25 cellular contexts compared by ENCODE assay signal in genomic region chr3:47910233-47910632, GRCh38.
A peak's percentile ranks its signal among the peaks of the same experiment; 100 is the strongest.
DNase-seq lines count a peak whose midpoint lies in the region; ATAC-seq, FAIRE-seq and TF ChIP-seq lines count a peak whose summit lies in the region.
"Had no signal": no experiment of that assay in that cellular context is flagged by ENCODE, and none has a peak within 500 bp of the region (broad histone marks: within the 10 kb centered on the region; RNA-seq: fewer than 3 reads in every experiment).

No MANE protein-coding gene starts in this region.

- TF ChIP-seq POLR2A in endothelial cell of umbilical vein (IDR thresholded peaks at IDR 0.05; ENCODE audit: low read depth, low read length) (no peak), gastrocnemius medialis (IDR thresholded peaks at IDR 0.05) (no peak)

- no peaks in the 10 kb centered on the region for H3K27me3 ChIP-seq in endothelial cell of umbilical vein (ENCODE audit: control insufficient read depth in 2 of 2, insufficient read depth in 2 of 2, low read length in 2 of 2)
- no peaks in the 10 kb centered on the region for H3K27me3 ChIP-seq in gastrocnemius medialis
- H3K27me3 ChIP-seq: Peyer's patch, testis had no signal

- dilution Hi-C loops in endothelial cell of umbilical vein (cut with MboI; ENCODE audit: extremely low pct_ligation_motif_present, low sequenced_read_pairs) = no loop called here

- FAIRE-seq in endothelial cell of umbilical vein (lab: Jason Lieb, UNC) = no peak

- BruUV-seq in endothelial cell of umbilical vein (replicated peaks; lab: Mats Ljungman, UMichigan) = no TSS peak

- no peak overlapping the region for H3K4me3 Mint-ChIP-seq in T-helper 17 cell
- H3K4me3 Mint-ChIP-seq: natural killer cell; stimulated activated naive CD8-positive, alpha-beta T cell treated with anti-CD3 and anti-CD28 coated beads, Interleukin-15, Interleukin-2, amounts not matched to agents 100 ng/mL and 50 ng/mL, for 24 hours had no signal

- H3K9me3 ChIP-seq in T-helper 17 cell (ENCODE audit: control insufficient read depth, low read length, poor library complexity, severe bottlenecking) (no peaks in the 10 kb centered on the region), endothelial cell of umbilical vein (replicated peaks; ENCODE audit: control insufficient read depth, insufficient read depth, low read length) (no peaks in the 10 kb centered on the region), gastrocnemius medialis (no peaks in the 10 kb centered on the region)
- H3K9me3 ChIP-seq: lower lobe of right lung, mucosa of descending colon, Peyer's patch, testis had no signal

- H3K36me3 Mint-ChIP-seq in T-helper 17 cell (ENCODE audit: low read depth) = peaks cover 15% of the 10 kb centered on the region

- H3K4me3 ChIP-seq in endothelial cell of umbilical vein (replicated peaks in 1 of 3; ENCODE audit: insufficient read depth in 1 of 3, low read depth in 1 of 3, low read length in 3 of 3) (no peak overlapping the region), gastrocnemius medialis (no peak overlapping the region)
- H3K4me3 ChIP-seq: coronary artery, lower lobe of right lung, mucosa of descending colon, Peyer's patch, testis had no signal

- H3K4me2 ChIP-seq in endothelial cell of umbilical vein (ENCODE audit: insufficient read depth, low read length) = no peak overlapping the region

- peaks cover 4% of the 10 kb centered on the region for H3K4me1 Mint-ChIP-seq in T-helper 17 cell
- H3K4me1 Mint-ChIP-seq: natural killer cell had no signal

- POLR2A ChIA-PET in endothelial cell of umbilical vein (lab: Charles Lee) = no interaction called here

- peaks cover 5% of the 10 kb centered on the region for H3K79me2 ChIP-seq in endothelial cell of umbilical vein (ENCODE audit: control insufficient read depth, insufficient read depth, low read length)

- intact Hi-C loops in endothelial cell of umbilical vein (cut with micrococcal nuclease) = no loop called here
- intact Hi-C loops in gastrocnemius medialis (cut with DNase I; ENCODE audit: low total_unique reads) = loop anchor here (5.0 kb wide), 1 partner anchor 77 kb away; no protein-coding TSS in a partner anchor
- intact Hi-C loops in Right ventricle myocardium superior (cut with DNase I) = no loop called here

- in situ Hi-C loops in gastrocnemius medialis (cut with MboI; ENCODE audit: low sequenced_read_pairs in 4 of 4) = no loop called here
- in situ Hi-C loops in GM13976 (cut with MboI; ENCODE audit: low sequenced_read_pairs, unreplicated experiment) = no loop called here

- H3K4me1 ChIP-seq in endothelial cell of umbilical vein (ENCODE audit: control insufficient read depth, extremely low read depth, insufficient read depth, low read length) (peaks cover 18% of the 10 kb centered on the region), gastrocnemius medialis (peaks cover 14 to 31% of the 10 kb centered on the region in 2 donors)
- H3K4me1 ChIP-seq: lower lobe of right lung, Peyer's patch, testis had no signal

- H3K9ac ChIP-seq in endothelial cell of umbilical vein (replicated peaks; ENCODE audit: extremely low read depth, insufficient read depth, low read length) = no peak overlapping the region

- TF ChIP-seq CTCF in endothelial cell of umbilical vein (IDR thresholded peaks at IDR 0.05; ENCODE audit: extremely low read depth in 1 of 2, insufficient read depth in 1 of 2, low read depth in 1 of 2, low read length in 2 of 2) = no peak
- no peak for TF ChIP-seq CTCF in gastrocnemius medialis (IDR thresholded peaks at IDR 0.05 in 4 of 5, conservative IDR thresholded peaks at IDR 0.05 in 1 of 5)
- TF ChIP-seq CTCF in GM13976 (IDR thresholded peaks at IDR 0.05; ENCODE audit: borderline replicate concordance, control extremely low read depth, extremely low read depth, insufficient read depth, missing control alignments) = no peak

- H3K27me3 Mint-ChIP-seq in T-helper 17 cell = no peaks in the 10 kb centered on the region
- H3K27me3 Mint-ChIP-seq: stimulated activated naive CD8-positive, alpha-beta T cell treated with anti-CD3 and anti-CD28 coated beads, Interleukin-15, Interleukin-2, amounts not matched to agents 100 ng/mL and 50 ng/mL, for 24 hours had no signal

- H3K36me3 ChIP-seq in endothelial cell of umbilical vein (ENCODE audit: control insufficient read depth in 2 of 2, extremely low read depth in 1 of 2, insufficient read depth in 2 of 2, low read length in 2 of 2) (peaks cover 8 to 16% of the 10 kb centered on the region in 2 experiments), gastrocnemius medialis (peaks cover 0 to 70% of the 10 kb centered on the region in 2 donors)

- CTCF ChIA-PET in endothelial cell of umbilical vein (lab: Charles Lee) = interaction anchor here (1.0 to 1.9 kb wide), 9 partner anchors 8 to 241 kb away, joined by 3 to 6 read pairs (median 3); no protein-coding TSS in a partner anchor

- no peaks in the 10 kb centered on the region for H4K20me1 ChIP-seq in endothelial cell of umbilical vein (replicated peaks; ENCODE audit: control insufficient read depth, extremely low read depth, insufficient read depth, low read length)

- ATAC-seq in T-helper 17 cell = no peak
- ATAC-seq in gastrocnemius medialis = no peak
- ATAC-seq in Right ventricle myocardium superior (ENCODE audit: poor library complexity) = no peak
- ATAC-seq: lower lobe of right lung, mucosa of descending colon, natural killer cell had no signal

- H3K27ac ChIP-seq in endothelial cell of umbilical vein (ENCODE audit: insufficient read depth, low read depth, low read length) (peak overlapping the region; percentile 58), gastrocnemius medialis (peak overlapping the region; percentile 58 to 80 (median 74))
- H3K27ac ChIP-seq: 22Rv1, coronary artery, lower lobe of right lung, Peyer's patch, testis had no signal

- H3K9me1 ChIP-seq in endothelial cell of umbilical vein (replicated peaks; ENCODE audit: control insufficient read depth, extremely low read depth, insufficient read depth, low read length) = no peaks in the 10 kb centered on the region

- H2AFZ ChIP-seq in endothelial cell of umbilical vein (ENCODE audit: low read depth, low read length) = no peak overlapping the region

- peak overlapping the region; percentile 66 for H3K27ac Mint-ChIP-seq in T-helper 17 cell
- H3K27ac Mint-ChIP-seq: natural killer cell had no signal

- peak; percentile 45 for DNase-seq in NCI-H82 (lab: John Stamatoyannopoulos, UW)
- no peak for DNase-seq in NCI-H82 treated with DMSO at 0.1 percent for 48 hours (lab: John Stamatoyannopoulos, UW; ENCODE audit: unreplicated experiment)
- DNase-seq in T-helper 17 cell = no peak
- no peak for DNase-seq in endothelial cell of umbilical vein (ENCODE audit: low read depth, low spot score)
- DNase-seq in gastrocnemius medialis = no peak
- no peak for DNase-seq in NCI-H1092 (lab: John Stamatoyannopoulos, UW)
- no peak for DNase-seq in GM13976 (ENCODE audit: low spot score)
- DNase-seq in Right ventricle myocardium superior = no peak
- DNase-seq: activated naive CD4-positive, alpha-beta T cell treated with anti-CD3 and anti-CD28 coated beads, Interleukin-2, amount 50 U/mL, for 16 hours; C1 segment of cervical spinal cord; COR-L47; DMS79; GDM1; lower lobe of right lung; mucosa of descending colon; natural killer cell; NCI-H1105 treated with DMSO at 0.1 percent for 48 hours; NCI-H187 treated with DMSO at 0.1 percent for 48 hours; Peyer's patch; SIG-M5; T-helper 9 cell; testis had no signal

TF ChIP-seq in endothelial cell of umbilical vein, 7 proteins besides CTCF, POLR2A, EP300 and RAD21:
- TF ChIP-seq FOS (IDR thresholded peaks at IDR 0.05; ENCODE audit: borderline replicate concordance, insufficient read depth, low read length) = no peak
- TF ChIP-seq POLR2AphosphoS5 (IDR thresholded peaks at IDR 0.05; ENCODE audit: insufficient read depth, low read depth, low read length) = no peak
- no peak for TF ChIP-seq GATA2 (IDR thresholded peaks at IDR 0.05; ENCODE audit: insufficient read depth, insufficient read length, low read depth, low read length)
- no peak for TF ChIP-seq EZH2 (IDR thresholded peaks at IDR 0.05; ENCODE audit: borderline replicate concordance, low read depth, low read length, severe bottlenecking)
- no peak for TF ChIP-seq JUN (IDR thresholded peaks at IDR 0.05; ENCODE audit: borderline replicate concordance, insufficient read depth, insufficient read length, low read depth)
- no peak for TF ChIP-seq MYC (IDR thresholded peaks at IDR 0.05; ENCODE audit: low read depth, low read length)
- TF ChIP-seq MAX (IDR thresholded peaks at IDR 0.05; ENCODE audit: insufficient read depth, insufficient read length) = no peak
